Comparison of ENCODE assay signal across 22 cellular contexts in the genomic region with DNA sequence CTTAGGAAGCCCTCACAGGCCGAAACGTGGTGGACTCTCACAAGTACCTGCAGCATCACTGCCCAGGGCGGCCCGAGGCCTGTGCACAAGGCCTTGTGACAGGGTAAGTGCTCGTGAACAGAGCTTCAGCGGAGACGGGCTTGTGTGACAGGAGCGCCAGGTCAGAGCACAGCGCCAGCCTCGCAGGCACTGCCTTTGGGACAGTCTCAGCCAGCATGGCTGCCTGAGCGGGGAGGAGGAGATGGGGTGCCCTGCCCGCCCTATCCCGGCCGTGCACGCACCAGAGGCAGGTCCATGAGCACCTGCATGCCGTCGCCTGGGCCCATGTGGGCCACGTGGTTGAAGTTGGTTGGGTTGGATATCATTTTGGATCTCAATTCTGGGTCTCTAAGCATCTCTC. TPM values are rescaled to one million over a fixed set of nuclear protein-coding genes. Genes with fewer than 3 reads are reported as not detected.
DNase-seq lines count a peak whose midpoint lies in the region; ATAC-seq, FAIRE-seq and TF ChIP-seq lines count a peak whose summit lies in the region.
"Had no signal": no experiment of that assay in that cellular context is flagged by ENCODE, and none has a peak within 500 bp of the region (broad histone marks: within the 10 kb centered on the region; RNA-seq: fewer than 3 reads in every experiment).

No MANE protein-coding gene starts in this region.

- H3K27me3 ChIP-seq in OCI-LY1 (ENCODE audit: insufficient read depth, low read length): no peaks in the 10 kb centered on the region
- no peaks in the 10 kb centered on the region for H3K27me3 ChIP-seq in lower lobe of right lung (ENCODE audit: low read depth)
- H3K27me3 ChIP-seq: BE2C had no signal

- H3K27ac ChIP-seq in OCI-LY1 (ENCODE audit: low read depth, low read length, poor library complexity, severe bottlenecking) (peak overlapping the region; percentile 92), lower lobe of right lung (no peak overlapping the region)
- H3K27ac ChIP-seq: GM23248 had no signal

- no peak overlapping the region for H3K4me2 ChIP-seq in OCI-LY1 (ENCODE audit: low read length)

- no peaks in the 10 kb centered on the region for H3K9me2 ChIP-seq in OCI-LY1 (ENCODE audit: low read depth, low read length)

- no peaks in the 10 kb centered on the region for H3K9me3 ChIP-seq in OCI-LY1 (ENCODE audit: low read length)
- no peaks in the 10 kb centered on the region for H3K9me3 ChIP-seq in lower lobe of right lung
- H3K9me3 ChIP-seq: BE2C, HAP-1 had no signal

- H2AFZ ChIP-seq in OCI-LY1 (ENCODE audit: low read length): no peak overlapping the region
- H2AFZ ChIP-seq: GM23248 had no signal

- H3K4me3 Mint-ChIP-seq in WTC11: no peak overlapping the region
- H3K4me3 Mint-ChIP-seq: CD14-positive monocyte; CD4-positive, alpha-beta memory T cell had no signal

- ATAC-seq in WTC11 (no peak), lower lobe of right lung (peak in 1 of 2 donors; percentile 5), GM21423 (IDR thresholded peaks at IDR 0.05; ENCODE audit: unreplicated experiment) (no peak)
- ATAC-seq: GM12878 had no signal

- H3K27ac Mint-ChIP-seq in WTC11: 0 out of 2 replicates have a peak overlapping the region, but pooled peaks have one; percentile 36
- H3K27ac Mint-ChIP-seq: CD14-positive monocyte; CD4-positive, alpha-beta memory T cell had no signal

- TF ChIP-seq POLR2A in GM12891 (IDR thresholded peaks at IDR 0.05; ENCODE audit: low read depth, low read length): no peak

- no peaks in the 10 kb centered on the region for H4K20me1 ChIP-seq in OCI-LY1 (ENCODE audit: insufficient read depth, low read length)

- TF ChIP-seq CTCF in OCI-LY1 (IDR thresholded peaks at IDR 0.05; ENCODE audit: low read length): no peak
- no peak for TF ChIP-seq CTCF in WTC11 (IDR thresholded peaks at IDR 0.05)
- TF ChIP-seq CTCF in lower lobe of right lung (IDR thresholded peaks at IDR 0.05): no peak

- intact Hi-C loops in lower lobe of right lung (cut with DNase I): no loop called here
- intact Hi-C loops in posterior vena cava (cut with DNase I): no loop called here

- peaks cover 40% of the 10 kb centered on the region for H3K36me3 Mint-ChIP-seq in WTC11
- H3K36me3 Mint-ChIP-seq: CD4-positive, alpha-beta memory T cell had no signal

- no peaks in the 10 kb centered on the region for H3K79me2 ChIP-seq in OCI-LY1 (ENCODE audit: insufficient read depth, low read length)

- no peak for FAIRE-seq in GM12891 (lab: Jason Lieb, UNC)
- FAIRE-seq: A204.1, GM12878, GM19239 had no signal

- H3K27me3 Mint-ChIP-seq in WTC11 (ENCODE audit: low read depth): no peaks in the 10 kb centered on the region
- H3K27me3 Mint-ChIP-seq: CD4-positive, alpha-beta memory T cell had no signal

- H3F3A ChIP-seq in OCI-LY1 (ENCODE audit: insufficient read depth, low read length): 0 out of 2 replicates have a peak, but pooled peaks cover 6% of the 10 kb centered on the region

- DNase-seq in WTC11 (ENCODE audit: low spot score) (no peak), lower lobe of right lung (peak; percentile 52), posterior vena cava (ENCODE audit: low spot score) (peak; percentile 75), GM12891 (ENCODE audit: insufficient read length, low spot score) (no peak), NCI-H2227 (lab: John Stamatoyannopoulos, UW; ENCODE audit: unreplicated experiment) (no peak), activated gamma-delta T cell treated with Interleukin-2 at 50 U/mL for 16 hours (no peak)
- DNase-seq: ACHN; BE2C; CD4-positive, alpha-beta memory T cell; DMS153; DND-41; EL; GM23248 had no signal

- no peaks in the 10 kb centered on the region for H3K4me1 Mint-ChIP-seq in WTC11
- H3K4me1 Mint-ChIP-seq: CD14-positive monocyte; CD4-positive, alpha-beta memory T cell had no signal

- H3K4me1 ChIP-seq in OCI-LY1 (ENCODE audit: insufficient read depth, low read length, severe bottlenecking) (peaks cover 94% of the 10 kb centered on the region), lower lobe of right lung (peaks cover 14% of the 10 kb centered on the region)

- H3K4me3 ChIP-seq in OCI-LY1 (ENCODE audit: low read depth, low read length, poor library complexity, severe bottlenecking) (no peak overlapping the region), lower lobe of right lung (no peak overlapping the region)
- H3K4me3 ChIP-seq: GM12878, GM23248, HAP-1 had no signal

- H3K36me3 ChIP-seq in OCI-LY1 (ENCODE audit: insufficient read depth, low read length): no peaks in the 10 kb centered on the region; the same call in 1 of the 2 replicates
- peaks cover 85% of the 10 kb centered on the region for H3K36me3 ChIP-seq in lower lobe of right lung

- POLR2A ChIA-PET in WTC11 (lab: Charles Lee): no interaction called here

- H3K9me3 Mint-ChIP-seq in WTC11: no peaks in the 10 kb centered on the region
- H3K9me3 Mint-ChIP-seq: CD14-positive monocyte; CD4-positive, alpha-beta memory T cell had no signal

- H3K9ac ChIP-seq in OCI-LY1 (ENCODE audit: low read length): no peak overlapping the region; the same call in 1 of the 2 replicates
- H3K9ac ChIP-seq: GM23248 had no signal

- CTCF ChIA-PET in WTC11 (lab: Charles Lee): no interaction called here

TF ChIP-seq in WTC11, 78 proteins besides CTCF, POLR2A, EP300 and RAD21 (continues in another document):
- TF ChIP-seq, protein P1, sequence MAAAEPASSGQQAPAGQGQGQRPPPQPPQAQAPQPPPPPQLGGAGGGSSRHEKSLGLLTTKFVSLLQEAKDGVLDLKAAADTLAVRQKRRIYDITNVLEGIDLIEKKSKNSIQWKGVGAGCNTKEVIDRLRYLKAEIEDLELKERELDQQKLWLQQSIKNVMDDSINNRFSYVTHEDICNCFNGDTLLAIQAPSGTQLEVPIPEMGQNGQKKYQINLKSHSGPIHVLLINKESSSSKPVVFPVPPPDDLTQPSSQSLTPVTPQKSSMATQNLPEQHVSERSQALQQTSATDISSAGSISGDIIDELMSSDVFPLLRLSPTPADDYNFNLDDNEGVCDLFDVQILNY (CRISPR knock-in tag; IDR thresholded peaks at IDR 0.05): no peak
- TF ChIP-seq, protein P2, sequence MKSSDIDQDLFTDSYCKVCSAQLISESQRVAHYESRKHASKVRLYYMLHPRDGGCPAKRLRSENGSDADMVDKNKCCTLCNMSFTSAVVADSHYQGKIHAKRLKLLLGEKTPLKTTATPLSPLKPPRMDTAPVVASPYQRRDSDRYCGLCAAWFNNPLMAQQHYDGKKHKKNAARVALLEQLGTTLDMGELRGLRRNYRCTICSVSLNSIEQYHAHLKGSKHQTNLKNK (CRISPR knock-in tag; IDR thresholded peaks at IDR 0.05): no peak
- TF ChIP-seq ZNF263 (CRISPR knock-in tag; IDR thresholded peaks at IDR 0.05; ENCODE audit: low read depth): no peak
- TF ChIP-seq SMAD3 (CRISPR knock-in tag; IDR thresholded peaks at IDR 0.05; ENCODE audit: borderline replicate concordance): no peak
- TF ChIP-seq OVOL2 (CRISPR knock-in tag; IDR thresholded peaks at IDR 0.05; ENCODE audit: borderline replicate concordance): no peak

TF ChIP-seq in GM12891, 5 proteins besides CTCF, POLR2A, EP300 and RAD21:
- TF ChIP-seq SPI1 (IDR thresholded peaks at IDR 0.05; ENCODE audit: low read depth, low read length): no peak
- no peak for TF ChIP-seq POLR2AphosphoS5 (IDR thresholded peaks at IDR 0.05; ENCODE audit: low read depth, low read length)
- TF ChIP-seq TAF1 (IDR thresholded peaks at IDR 0.05; ENCODE audit: low read depth, low read length): no peak

RNA-seq across cellular contexts. Expression of a gene that starts 16.9 kb away (rescaled TPM):
- 2.4 to 3.0 TPM (median 2.8 TPM) in 3 replicates for total RNA-seq in WTC11 (2021)
- total RNA-seq in lower lobe of right lung: 13.7 TPM
- total RNA-seq in posterior vena cava: under 1 TPM in 1 of 2 donors, not detected in 1; 0.10 TPM
- polyA plus RNA-seq in GM12891 (2012; ENCODE audit: low read depth, missing spikeins): 0.50 TPM
- total RNA-seq: G401, GM23248, H4 had no signal
- polyA plus RNA-seq: CD14-positive monocyte, GM23248 had no signal

Comparison
In these comparisons a context has a peak if more than half of its experiments do, and no peak if none do; other contexts are left out.
1. DNase-seq: peak in lower lobe of right lung (single experiment) and posterior vena cava (single experiment); none in WTC11 (single experiment), GM12891 (single experiment), NCI-H2227 (single experiment) and activated gamma-delta T cell treated with Interleukin-2 at 50 U/mL for 16 hours (single experiment).